28 cellular contexts compared by ENCODE assay signal in genomic region chr19:55907746-55908145, GRCh38. TPM values are rescaled to one million over a fixed set of nuclear protein-coding genes. Genes with fewer than 3 reads are reported as not detected.
"Had no signal": no experiment of that assay in that cellular context is flagged by ENCODE, and none has a peak within 500 bp of the region (broad histone marks: within the 10 kb centered on the region; RNA-seq: fewer than 3 reads in every experiment).

No MANE protein-coding gene starts in this region.

- H3K27ac ChIP-seq: coronary artery, dorsolateral prefrontal cortex, esophagus squamous epithelium, gastrocnemius medialis, heart right ventricle, left lung, lower lobe of right lung had no signal

- H3K36me3 ChIP-seq: esophagus squamous epithelium, gastrocnemius medialis, heart right ventricle, left lung, lower lobe of right lung had no signal

- DNase-seq: dermis blood vessel endothelial cell; dorsolateral prefrontal cortex; effector CD4-positive, alpha-beta T cell; effector memory CD4-positive, alpha-beta T cell; esophagus squamous epithelium; foreskin fibroblast; foreskin melanocyte; gastrocnemius medialis; glutamatergic neuron; heart right ventricle; hippocampal formation; left cardiac atrium; left lung; left ventricle myocardium superior; lower lobe of right lung; mesenchymal stem cell; mucosa of descending colon had no signal

- H3K4me1 ChIP-seq: esophagus squamous epithelium, gastrocnemius medialis, heart right ventricle, left lung, lower lobe of right lung had no signal

- H3K4me3 ChIP-seq: coronary artery, dorsolateral prefrontal cortex, esophagus squamous epithelium, gastrocnemius medialis, heart right ventricle, left lung, lower lobe of right lung, mucosa of descending colon had no signal

- H3K27me3 ChIP-seq: esophagus squamous epithelium, gastrocnemius medialis had no signal

- H3K9me3 ChIP-seq: gastrocnemius medialis, lower lobe of right lung, mucosa of descending colon had no signal

RNA-seq across cellular contexts. Expression of gene NLRP13, which starts 24.4 kb away (rescaled TPM):
- total RNA-seq: cerebellum, dermis blood vessel endothelial cell, dorsolateral prefrontal cortex, endothelial cell of umbilical vein, epithelial cell of proximal tubule, esophagus squamous epithelium, gastrocnemius medialis, glomerular endothelial cell, heart right ventricle, kidney epithelial cell, left cardiac atrium, left lung, left ventricle myocardium superior, lower lobe of right lung, lung microvascular endothelial cell, mucosa of descending colon, myocyte had no signal
- polyA plus RNA-seq: endothelial cell of umbilical vein, esophagus, heart right ventricle, keratinocyte had no signal

RNA-seq across cellular contexts. Expression of gene NLRP8, which starts 39.9 kb away (rescaled TPM):
- total RNA-seq: cerebellum, dermis blood vessel endothelial cell, dorsolateral prefrontal cortex, endothelial cell of umbilical vein, epithelial cell of proximal tubule, esophagus squamous epithelium, gastrocnemius medialis, glomerular endothelial cell, heart right ventricle, kidney epithelial cell, left cardiac atrium, left lung, left ventricle myocardium superior, lower leg skin, lower lobe of right lung, lung microvascular endothelial cell, mucosa of descending colon, myocyte had no signal
- polyA plus RNA-seq: endothelial cell of umbilical vein, esophagus, heart right ventricle, keratinocyte had no signal
